In the genomic region with DNA sequence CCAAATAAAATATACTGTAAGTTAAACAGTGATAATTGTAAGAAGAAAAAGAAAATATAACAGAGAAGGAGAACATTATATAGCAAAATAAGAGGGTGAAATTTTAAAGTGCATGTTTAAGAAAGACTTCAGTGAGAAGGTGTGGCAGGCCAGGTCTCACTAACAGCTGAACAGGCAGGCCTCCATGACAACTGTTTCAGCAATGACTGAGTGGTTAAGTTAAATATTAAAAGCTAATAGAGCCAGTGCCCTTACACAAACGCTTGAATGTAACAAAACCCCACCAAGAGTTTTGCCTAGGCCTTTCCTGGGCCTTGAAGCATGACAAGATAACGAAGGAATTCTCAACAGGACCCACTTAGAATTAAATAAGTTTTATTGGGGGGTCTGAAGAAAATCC, we compare ENCODE assay signal across 33 cellular contexts. TPM values are rescaled to one million over a fixed set of nuclear protein-coding genes. Genes with fewer than 3 reads are reported as not detected.
"Had no signal": no experiment of that assay in that cellular context is flagged by ENCODE, and none has a peak within 500 bp of the region (broad histone marks: within the 10 kb centered on the region; RNA-seq: fewer than 3 reads in every experiment).

No MANE protein-coding gene starts in this region.

- H3K9me3 Mint-ChIP-seq: activated CD4-positive, alpha-beta memory T cell treated with anti-CD3 and anti-CD28 coated beads, Interleukin-2, amount 10 ng/mL, durations not matched to agents 7 days and 5 days; activated CD4-positive, alpha-beta T cell treated with anti-CD3 and anti-CD28 coated beads, Interleukin-2, amount 10 ng/mL, durations not matched to agents 24 days and 14 days; activated T-cell treated with anti-CD3 and anti-CD28 coated beads, Interleukin-2, amount 50 U/mL, for 24 hours; central memory CD8-positive, alpha-beta T cell; natural killer cell treated with Interleukin-12 subunit alpha and Interleukin-12 subunit beta and Interleukin-15 and Interleukin-18, amount 100 ng/mL, for 72 hours; stimulated activated naive B cell treated with anti-CD40 and anti-IgM and Interleukin-4, amounts not matched to agents 10 μg/mL and 1 μg/mL and 100 μg/mL, for 72 hours had no signal

- H3K36me3 Mint-ChIP-seq: natural killer cell treated with Interleukin-12 subunit alpha and Interleukin-12 subunit beta and Interleukin-15 and Interleukin-18, amount 100 ng/mL, for 72 hours; stimulated activated naive B cell treated with anti-CD40 and anti-IgM and Interleukin-4, amounts not matched to agents 10 μg/mL and 1 μg/mL and 100 μg/mL, for 72 hours had no signal

- H3K36me3 ChIP-seq: breast epithelium, esophagus squamous epithelium, left ventricle myocardium inferior, sigmoid colon, stomach, thyroid gland, upper lobe of left lung, vagina had no signal

- DNase-seq: activated CD4-positive, alpha-beta memory T cell treated with anti-CD3 and anti-CD28 coated beads, Interleukin-2, amount 10 ng/mL, durations not matched to agents 7 days and 5 days; activated CD4-positive, alpha-beta T cell treated with anti-CD3 and anti-CD28 coated beads, Interleukin-2, amount 10 ng/mL, durations not matched to agents 24 days and 14 days; activated CD4-positive, CD25-positive, alpha-beta regulatory T cell treated with anti-CD3 and anti-CD28 coated beads, Interleukin-2, amount 50 U/mL, for 72 hours; activated CD8-positive, alpha-beta memory T cell treated with anti-CD3 and anti-CD28 coated beads, Interleukin-2, amount 50 U/mL, for 48 hours; activated gamma-delta T cell treated with Interleukin-2 at 50 U/mL for 16 hours; activated naive CD4-positive, alpha-beta T cell treated with anti-CD3 and anti-CD28 coated beads, Interleukin-2, amount 50 U/mL, for 16 hours; activated T-cell treated with anti-CD3 and anti-CD28 coated beads, Interleukin-2, amount 50 U/mL, for 24 hours; amygdala; dermis blood vessel endothelial cell; effector CD4-positive, alpha-beta T cell; esophagus squamous epithelium; foreskin melanocyte; glutamatergic neuron; islet precursor cell; left ventricle myocardium inferior; mucosa of descending colon; posterior cingulate gyrus; sigmoid colon; stimulated activated CD4-positive, alpha-beta T cell treated with anti-CD3 and anti-CD28 coated beads, Interleukin-1b, Interleukin-23, amount 100 ng/mL, for 48 hours; stimulated activated CD4-positive, alpha-beta T cell treated with anti-CD3 and anti-CD28 coated beads, Interleukin-4, amount 100 ng/mL, for 4 hours; stimulated activated naive B cell treated with anti-CD40 and anti-IgM and Interleukin-4, amounts not matched to agents 10 μg/mL and 1 μg/mL and 100 μg/mL, for 72 hours; stomach; T-helper 17 cell; T1000; thyroid gland had no signal

- H3K4me3 ChIP-seq: breast epithelium, esophagus squamous epithelium, left ventricle myocardium inferior, lung, mucosa of descending colon, sigmoid colon, smooth muscle cell, stomach, thyroid gland, upper lobe of left lung, vagina had no signal

- H3K4me2 ChIP-seq: smooth muscle cell had no signal

- H3K27ac ChIP-seq: breast epithelium, esophagus squamous epithelium, left ventricle myocardium inferior, sigmoid colon, stomach, thyroid gland, upper lobe of left lung, vagina had no signal

- H3K27ac Mint-ChIP-seq: activated CD4-positive, alpha-beta memory T cell treated with anti-CD3 and anti-CD28 coated beads, Interleukin-2, amount 10 ng/mL, durations not matched to agents 7 days and 5 days; activated CD4-positive, alpha-beta T cell treated with anti-CD3 and anti-CD28 coated beads, Interleukin-2, amount 10 ng/mL, durations not matched to agents 24 days and 14 days; activated T-cell treated with anti-CD3 and anti-CD28 coated beads, Interleukin-2, amount 50 U/mL, for 24 hours; natural killer cell treated with Interleukin-12 subunit alpha and Interleukin-12 subunit beta and Interleukin-15 and Interleukin-18, amount 100 ng/mL, for 72 hours; stimulated activated naive B cell treated with anti-CD40 and anti-IgM and Interleukin-4, amounts not matched to agents 10 μg/mL and 1 μg/mL and 100 μg/mL, for 72 hours; T-helper 17 cell had no signal

- H3K4me1 Mint-ChIP-seq: activated CD4-positive, alpha-beta memory T cell treated with anti-CD3 and anti-CD28 coated beads, Interleukin-2, amount 10 ng/mL, durations not matched to agents 7 days and 5 days; activated CD4-positive, alpha-beta T cell treated with anti-CD3 and anti-CD28 coated beads, Interleukin-2, amount 10 ng/mL, durations not matched to agents 24 days and 14 days; central memory CD8-positive, alpha-beta T cell; stimulated activated naive B cell treated with anti-CD40 and anti-IgM and Interleukin-4, amounts not matched to agents 10 μg/mL and 1 μg/mL and 100 μg/mL, for 72 hours; T-helper 17 cell had no signal

- H3K4me1 ChIP-seq: breast epithelium, left ventricle myocardium inferior, sigmoid colon, thyroid gland, vagina had no signal

- H3K27me3 ChIP-seq: breast epithelium, esophagus squamous epithelium, sigmoid colon, stomach, thyroid gland, upper lobe of left lung, vagina had no signal

- H3K4me3 Mint-ChIP-seq: activated CD4-positive, alpha-beta memory T cell treated with anti-CD3 and anti-CD28 coated beads, Interleukin-2, amount 10 ng/mL, durations not matched to agents 7 days and 5 days; activated CD4-positive, alpha-beta T cell treated with anti-CD3 and anti-CD28 coated beads, Interleukin-2, amount 10 ng/mL, durations not matched to agents 24 days and 14 days; activated T-cell treated with anti-CD3 and anti-CD28 coated beads, Interleukin-2, amount 50 U/mL, for 24 hours; central memory CD8-positive, alpha-beta T cell; natural killer cell treated with Interleukin-12 subunit alpha and Interleukin-12 subunit beta and Interleukin-15 and Interleukin-18, amount 100 ng/mL, for 72 hours; stimulated activated naive B cell treated with anti-CD40 and anti-IgM and Interleukin-4, amounts not matched to agents 10 μg/mL and 1 μg/mL and 100 μg/mL, for 72 hours; T-helper 17 cell had no signal

- H3K9me3 ChIP-seq: breast epithelium, esophagus squamous epithelium, mucosa of descending colon, sigmoid colon, stomach, thyroid gland, upper lobe of left lung, vagina had no signal

RNA-seq across cellular contexts. Expression of gene CFAP43, which starts 32.6 kb away (rescaled TPM):
- total RNA-seq: activated CD4-positive, alpha-beta T cell treated with anti-CD3 and anti-CD28 coated beads, Interleukin-2, amount 10 ng/mL, durations not matched to agents 24 days and 14 days; dermis blood vessel endothelial cell; left ventricle myocardium inferior; myocyte; natural killer cell treated with Interleukin-12 subunit alpha and Interleukin-12 subunit beta and Interleukin-15 and Interleukin-18, amount 100 ng/mL, for 72 hours; T-helper 17 cell had no signal
